2 cellular contexts compared by ENCODE assay signal in the genomic region with DNA sequence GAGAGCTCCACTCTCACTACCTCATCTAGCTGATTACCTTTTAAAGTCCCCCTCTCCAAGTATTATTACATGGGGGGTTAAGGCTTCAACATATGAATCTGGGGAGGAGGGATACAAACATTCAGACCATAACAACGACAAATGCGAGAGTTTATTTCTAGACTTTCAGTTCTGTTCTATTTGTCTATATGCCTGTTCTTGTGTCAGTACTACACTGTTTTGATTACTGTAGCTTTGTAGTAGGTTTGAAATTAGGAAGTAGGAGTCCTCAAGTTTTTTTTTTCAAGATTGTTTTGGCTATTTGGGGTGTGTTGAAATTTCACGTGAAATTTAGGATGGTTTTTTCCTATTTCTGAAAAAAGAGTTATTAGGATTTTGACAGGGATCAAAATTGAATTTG.
TF ChIP-seq lines count a peak whose summit lies in the region.

No MANE protein-coding gene starts in this region.

TF ChIP-seq in HEK293, 187 proteins besides CTCF, POLR2A, EP300 and RAD21 (continued from another document):
- TF ChIP-seq, protein P1, sequence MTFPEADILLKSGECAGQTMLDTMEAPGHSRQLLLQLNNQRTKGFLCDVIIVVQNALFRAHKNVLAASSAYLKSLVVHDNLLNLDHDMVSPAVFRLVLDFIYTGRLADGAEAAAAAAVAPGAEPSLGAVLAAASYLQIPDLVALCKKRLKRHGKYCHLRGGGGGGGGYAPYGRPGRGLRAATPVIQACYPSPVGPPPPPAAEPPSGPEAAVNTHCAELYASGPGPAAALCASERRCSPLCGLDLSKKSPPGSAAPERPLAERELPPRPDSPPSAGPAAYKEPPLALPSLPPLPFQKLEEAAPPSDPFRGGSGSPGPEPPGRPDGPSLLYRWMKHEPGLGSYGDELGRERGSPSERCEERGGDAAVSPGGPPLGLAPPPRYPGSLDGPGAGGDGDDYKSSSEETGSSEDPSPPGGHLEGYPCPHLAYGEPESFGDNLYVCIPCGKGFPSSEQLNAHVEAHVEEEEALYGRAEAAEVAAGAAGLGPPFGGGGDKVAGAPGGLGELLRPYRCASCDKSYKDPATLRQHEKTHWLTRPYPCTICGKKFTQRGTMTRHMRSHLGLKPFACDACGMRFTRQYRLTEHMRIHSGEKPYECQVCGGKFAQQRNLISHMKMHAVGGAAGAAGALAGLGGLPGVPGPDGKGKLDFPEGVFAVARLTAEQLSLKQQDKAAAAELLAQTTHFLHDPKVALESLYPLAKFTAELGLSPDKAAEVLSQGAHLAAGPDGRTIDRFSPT (tag by site-specific recombination; IDR thresholded peaks at IDR 0.05): no peak
- TF ChIP-seq, protein P2, sequence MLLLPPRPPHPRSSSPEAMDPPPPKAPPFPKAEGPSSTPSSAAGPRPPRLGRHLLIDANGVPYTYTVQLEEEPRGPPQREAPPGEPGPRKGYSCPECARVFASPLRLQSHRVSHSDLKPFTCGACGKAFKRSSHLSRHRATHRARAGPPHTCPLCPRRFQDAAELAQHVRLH (tag by site-specific recombination; IDR thresholded peaks at IDR 0.05): 0 out of 2 replicates have a peak, but pooled peaks have one; percentile 16
- TF ChIP-seq, protein P3, sequence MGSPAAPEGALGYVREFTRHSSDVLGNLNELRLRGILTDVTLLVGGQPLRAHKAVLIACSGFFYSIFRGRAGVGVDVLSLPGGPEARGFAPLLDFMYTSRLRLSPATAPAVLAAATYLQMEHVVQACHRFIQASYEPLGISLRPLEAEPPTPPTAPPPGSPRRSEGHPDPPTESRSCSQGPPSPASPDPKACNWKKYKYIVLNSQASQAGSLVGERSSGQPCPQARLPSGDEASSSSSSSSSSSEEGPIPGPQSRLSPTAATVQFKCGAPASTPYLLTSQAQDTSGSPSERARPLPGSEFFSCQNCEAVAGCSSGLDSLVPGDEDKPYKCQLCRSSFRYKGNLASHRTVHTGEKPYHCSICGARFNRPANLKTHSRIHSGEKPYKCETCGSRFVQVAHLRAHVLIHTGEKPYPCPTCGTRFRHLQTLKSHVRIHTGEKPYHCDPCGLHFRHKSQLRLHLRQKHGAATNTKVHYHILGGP (tag by site-specific recombination; IDR thresholded peaks at IDR 0.05): no peak
- TF ChIP-seq ZNF660 (tag by site-specific recombination; IDR thresholded peaks at IDR 0.05): no peak
- no peak for TF ChIP-seq YY2 (tag by site-specific recombination; IDR thresholded peaks at IDR 0.05)
- TF ChIP-seq ZNF354C (tag by site-specific recombination; IDR thresholded peaks at IDR 0.05; ENCODE audit: borderline replicate concordance, low read depth): no peak
- no peak for TF ChIP-seq ZNF626 (tag by site-specific recombination; IDR thresholded peaks at IDR 0.05)
- TF ChIP-seq SETDB1 (IDR thresholded peaks at IDR 0.05; ENCODE audit: insufficient read length, low read length): peak; percentile 93
- no peak for TF ChIP-seq ZNF341 (tag by site-specific recombination; IDR thresholded peaks at IDR 0.05; ENCODE audit: low read depth)
- 0 out of 2 replicates have a peak, but pooled peaks have one; percentile 43 for TF ChIP-seq TRIM28 (IDR thresholded peaks at IDR 0.05; ENCODE audit: borderline replicate concordance, low read length)
- TF ChIP-seq ZNF324 (tag by site-specific recombination; IDR thresholded peaks at IDR 0.05): no peak
- TF ChIP-seq, protein P4, sequence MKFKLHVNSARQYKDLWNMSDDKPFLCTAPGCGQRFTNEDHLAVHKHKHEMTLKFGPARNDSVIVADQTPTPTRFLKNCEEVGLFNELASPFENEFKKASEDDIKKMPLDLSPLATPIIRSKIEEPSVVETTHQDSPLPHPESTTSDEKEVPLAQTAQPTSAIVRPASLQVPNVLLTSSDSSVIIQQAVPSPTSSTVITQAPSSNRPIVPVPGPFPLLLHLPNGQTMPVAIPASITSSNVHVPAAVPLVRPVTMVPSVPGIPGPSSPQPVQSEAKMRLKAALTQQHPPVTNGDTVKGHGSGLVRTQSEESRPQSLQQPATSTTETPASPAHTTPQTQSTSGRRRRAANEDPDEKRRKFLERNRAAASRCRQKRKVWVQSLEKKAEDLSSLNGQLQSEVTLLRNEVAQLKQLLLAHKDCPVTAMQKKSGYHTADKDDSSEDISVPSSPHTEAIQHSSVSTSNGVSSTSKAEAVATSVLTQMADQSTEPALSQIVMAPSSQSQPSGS (tag by site-specific recombination; IDR thresholded peaks at IDR 0.05; ENCODE audit: low read depth): no peak
- no peak for TF ChIP-seq ZNF248 (tag by site-specific recombination; IDR thresholded peaks at IDR 0.05)
- TF ChIP-seq ZNF274 (IDR thresholded peaks at IDR 0.05; ENCODE audit: low read length): no peak
- peak; percentile 93 for TF ChIP-seq ZNF274 (tag by site-specific recombination; IDR thresholded peaks at IDR 0.05; ENCODE audit: borderline replicate concordance)
- no peak for TF ChIP-seq ZNF549 (tag by site-specific recombination; IDR thresholded peaks at IDR 0.05)
- TF ChIP-seq, protein P5, sequence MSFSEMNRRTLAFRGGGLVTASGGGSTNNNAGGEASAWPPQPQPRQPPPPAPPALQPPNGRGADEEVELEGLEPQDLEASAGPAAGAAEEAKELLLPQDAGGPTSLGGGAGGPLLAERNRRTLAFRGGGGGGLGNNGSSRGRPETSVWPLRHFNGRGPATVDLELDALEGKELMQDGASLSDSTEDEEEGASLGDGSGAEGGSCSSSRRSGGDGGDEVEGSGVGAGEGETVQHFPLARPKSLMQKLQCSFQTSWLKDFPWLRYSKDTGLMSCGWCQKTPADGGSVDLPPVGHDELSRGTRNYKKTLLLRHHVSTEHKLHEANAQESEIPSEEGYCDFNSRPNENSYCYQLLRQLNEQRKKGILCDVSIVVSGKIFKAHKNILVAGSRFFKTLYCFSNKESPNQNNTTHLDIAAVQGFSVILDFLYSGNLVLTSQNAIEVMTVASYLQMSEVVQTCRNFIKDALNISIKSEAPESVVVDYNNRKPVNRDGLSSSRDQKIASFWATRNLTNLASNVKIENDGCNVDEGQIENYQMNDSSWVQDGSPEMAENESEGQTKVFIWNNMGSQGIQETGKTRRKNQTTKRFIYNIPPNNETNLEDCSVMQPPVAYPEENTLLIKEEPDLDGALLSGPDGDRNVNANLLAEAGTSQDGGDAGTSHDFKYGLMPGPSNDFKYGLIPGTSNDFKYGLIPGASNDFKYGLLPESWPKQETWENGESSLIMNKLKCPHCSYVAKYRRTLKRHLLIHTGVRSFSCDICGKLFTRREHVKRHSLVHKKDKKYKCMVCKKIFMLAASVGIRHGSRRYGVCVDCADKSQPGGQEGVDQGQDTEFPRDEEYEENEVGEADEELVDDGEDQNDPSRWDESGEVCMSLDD (tag by site-specific recombination; IDR thresholded peaks at IDR 0.05): no peak

TF ChIP-seq in K562, 482 proteins besides CTCF, POLR2A, EP300 and RAD21 (continued from another document):
- TF ChIP-seq, protein P6, sequence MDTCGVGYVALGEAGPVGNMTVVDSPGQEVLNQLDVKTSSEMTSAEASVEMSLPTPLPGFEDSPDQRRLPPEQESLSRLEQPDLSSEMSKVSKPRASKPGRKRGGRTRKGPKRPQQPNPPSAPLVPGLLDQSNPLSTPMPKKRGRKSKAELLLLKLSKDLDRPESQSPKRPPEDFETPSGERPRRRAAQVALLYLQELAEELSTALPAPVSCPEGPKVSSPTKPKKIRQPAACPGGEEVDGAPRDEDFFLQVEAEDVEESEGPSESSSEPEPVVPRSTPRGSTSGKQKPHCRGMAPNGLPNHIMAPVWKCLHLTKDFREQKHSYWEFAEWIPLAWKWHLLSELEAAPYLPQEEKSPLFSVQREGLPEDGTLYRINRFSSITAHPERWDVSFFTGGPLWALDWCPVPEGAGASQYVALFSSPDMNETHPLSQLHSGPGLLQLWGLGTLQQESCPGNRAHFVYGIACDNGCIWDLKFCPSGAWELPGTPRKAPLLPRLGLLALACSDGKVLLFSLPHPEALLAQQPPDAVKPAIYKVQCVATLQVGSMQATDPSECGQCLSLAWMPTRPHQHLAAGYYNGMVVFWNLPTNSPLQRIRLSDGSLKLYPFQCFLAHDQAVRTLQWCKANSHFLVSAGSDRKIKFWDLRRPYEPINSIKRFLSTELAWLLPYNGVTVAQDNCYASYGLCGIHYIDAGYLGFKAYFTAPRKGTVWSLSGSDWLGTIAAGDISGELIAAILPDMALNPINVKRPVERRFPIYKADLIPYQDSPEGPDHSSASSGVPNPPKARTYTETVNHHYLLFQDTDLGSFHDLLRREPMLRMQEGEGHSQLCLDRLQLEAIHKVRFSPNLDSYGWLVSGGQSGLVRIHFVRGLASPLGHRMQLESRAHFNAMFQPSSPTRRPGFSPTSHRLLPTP (IDR thresholded peaks at IDR 0.05; ENCODE audit: borderline replicate concordance, extremely low read depth, insufficient read length): no peak
- no peak for TF ChIP-seq ATF7 (IDR thresholded peaks at IDR 0.05)
- TF ChIP-seq, protein P7, sequence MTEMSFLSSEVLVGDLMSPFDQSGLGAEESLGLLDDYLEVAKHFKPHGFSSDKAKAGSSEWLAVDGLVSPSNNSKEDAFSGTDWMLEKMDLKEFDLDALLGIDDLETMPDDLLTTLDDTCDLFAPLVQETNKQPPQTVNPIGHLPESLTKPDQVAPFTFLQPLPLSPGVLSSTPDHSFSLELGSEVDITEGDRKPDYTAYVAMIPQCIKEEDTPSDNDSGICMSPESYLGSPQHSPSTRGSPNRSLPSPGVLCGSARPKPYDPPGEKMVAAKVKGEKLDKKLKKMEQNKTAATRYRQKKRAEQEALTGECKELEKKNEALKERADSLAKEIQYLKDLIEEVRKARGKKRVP (CRISPR knock-in tag; IDR thresholded peaks at IDR 0.05): no peak
- TF ChIP-seq ZNF699 (CRISPR knock-in tag; IDR thresholded peaks at IDR 0.05; ENCODE audit: insufficient replicate concordance): no peak
- TF ChIP-seq RBM25 (IDR thresholded peaks at IDR 0.05; ENCODE audit: low read depth, low read length, severe bottlenecking): peak; percentile 29
- no peak for TF ChIP-seq SP1 (CRISPR knock-in tag; IDR thresholded peaks at IDR 0.05)
- TF ChIP-seq FOXJ3 (CRISPR knock-in tag; IDR thresholded peaks at IDR 0.05): no peak
- TF ChIP-seq JUND (IDR thresholded peaks at IDR 0.05; ENCODE audit: borderline replicate concordance, low read depth, low read length): no peak
- TF ChIP-seq JUND (tag; IDR thresholded peaks at IDR 0.05; ENCODE audit: borderline replicate concordance, low read depth, low read length): no peak
- TF ChIP-seq, protein P8, sequence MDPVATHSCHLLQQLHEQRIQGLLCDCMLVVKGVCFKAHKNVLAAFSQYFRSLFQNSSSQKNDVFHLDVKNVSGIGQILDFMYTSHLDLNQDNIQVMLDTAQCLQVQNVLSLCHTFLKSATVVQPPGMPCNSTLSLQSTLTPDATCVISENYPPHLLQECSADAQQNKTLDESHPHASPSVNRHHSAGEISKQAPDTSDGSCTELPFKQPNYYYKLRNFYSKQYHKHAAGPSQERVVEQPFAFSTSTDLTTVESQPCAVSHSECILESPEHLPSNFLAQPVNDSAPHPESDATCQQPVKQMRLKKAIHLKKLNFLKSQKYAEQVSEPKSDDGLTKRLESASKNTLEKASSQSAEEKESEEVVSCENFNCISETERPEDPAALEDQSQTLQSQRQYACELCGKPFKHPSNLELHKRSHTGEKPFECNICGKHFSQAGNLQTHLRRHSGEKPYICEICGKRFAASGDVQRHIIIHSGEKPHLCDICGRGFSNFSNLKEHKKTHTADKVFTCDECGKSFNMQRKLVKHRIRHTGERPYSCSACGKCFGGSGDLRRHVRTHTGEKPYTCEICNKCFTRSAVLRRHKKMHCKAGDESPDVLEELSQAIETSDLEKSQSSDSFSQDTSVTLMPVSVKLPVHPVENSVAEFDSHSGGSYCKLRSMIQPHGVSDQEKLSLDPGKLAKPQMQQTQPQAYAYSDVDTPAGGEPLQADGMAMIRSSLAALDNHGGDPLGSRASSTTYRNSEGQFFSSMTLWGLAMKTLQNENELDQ (CRISPR knock-in tag; IDR thresholded peaks at IDR 0.05; ENCODE audit: borderline replicate concordance): no peak
- TF ChIP-seq POLR2G (IDR thresholded peaks at IDR 0.05; ENCODE audit: low read depth, low read length): no peak
- TF ChIP-seq NCOA4 (IDR thresholded peaks at IDR 0.05; ENCODE audit: partially characterized antibody): no peak
- TF ChIP-seq KDM5B (IDR thresholded peaks at IDR 0.05; ENCODE audit: insufficient replicate concordance, low read depth, low read length): no peak
